ENCODE assay signal across 1 cellular context in the genomic region with DNA sequence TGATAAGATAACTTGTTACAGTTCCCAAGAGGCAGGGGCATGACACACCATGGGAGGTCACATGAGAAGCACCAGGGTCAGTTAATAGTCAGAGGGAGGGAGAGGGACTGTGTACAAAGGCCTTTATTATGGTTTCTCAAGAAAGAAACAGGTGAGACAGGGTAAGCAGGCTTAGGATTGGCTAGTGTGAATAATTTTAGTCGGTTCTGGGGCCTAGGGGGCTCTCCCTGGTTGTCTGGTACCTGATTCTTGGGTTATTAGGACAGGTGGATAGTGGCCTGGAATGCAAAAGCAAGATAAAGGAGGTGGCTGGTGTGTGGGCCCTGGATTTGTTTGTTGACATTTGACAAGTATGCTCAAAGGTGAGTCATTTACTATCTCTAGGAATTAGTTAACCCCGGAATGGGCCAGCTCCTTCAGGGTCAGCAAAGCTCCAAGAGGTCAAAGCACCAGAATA.
A peak's percentile ranks its signal among the peaks of the same experiment; 100 is the strongest.
TF ChIP-seq lines count a peak whose summit lies in the region.

No MANE protein-coding gene starts in this region.

TF ChIP-seq in K562, 482 proteins besides CTCF, POLR2A, EP300 and RAD21 (continued from another document and continues in another):
- no peak for TF ChIP-seq ZNF449 (CRISPR knock-in tag; IDR thresholded peaks at IDR 0.05)
- no peak for TF ChIP-seq ZNF232 (CRISPR knock-in tag; IDR thresholded peaks at IDR 0.05)
- peak; percentile 78 for TF ChIP-seq CBFA2T2 (conservative IDR thresholded peaks at IDR 0.05)
- no peak for TF ChIP-seq NFIC (IDR thresholded peaks at IDR 0.05)
- TF ChIP-seq ZNF583 (CRISPR knock-in tag; IDR thresholded peaks at IDR 0.05): no peak
- no peak for TF ChIP-seq ZNF740 (CRISPR knock-in tag; IDR thresholded peaks at IDR 0.05)
- no peak for TF ChIP-seq ZNF740 (tag; IDR thresholded peaks at IDR 0.05)
- TF ChIP-seq KLF16 (IDR thresholded peaks at IDR 0.05): no peak
- no peak for TF ChIP-seq ZBTB17 (CRISPR knock-in tag; IDR thresholded peaks at IDR 0.05)
- TF ChIP-seq CBX3 (IDR thresholded peaks at IDR 0.05; ENCODE audit: borderline replicate concordance in 1 of 2, low read length in 2 of 2): no peak
- TF ChIP-seq ZKSCAN3 (CRISPR knock-in tag; IDR thresholded peaks at IDR 0.05): no peak
- TF ChIP-seq, protein P1, sequence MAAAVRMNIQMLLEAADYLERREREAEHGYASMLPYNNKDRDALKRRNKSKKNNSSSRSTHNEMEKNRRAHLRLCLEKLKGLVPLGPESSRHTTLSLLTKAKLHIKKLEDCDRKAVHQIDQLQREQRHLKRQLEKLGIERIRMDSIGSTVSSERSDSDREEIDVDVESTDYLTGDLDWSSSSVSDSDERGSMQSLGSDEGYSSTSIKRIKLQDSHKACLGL (CRISPR knock-in tag; IDR thresholded peaks at IDR 0.05; ENCODE audit: borderline replicate concordance, poor library complexity, severe bottlenecking): no peak
- no peak for TF ChIP-seq ASH1L (IDR thresholded peaks at IDR 0.05; ENCODE audit: borderline replicate concordance, low read depth, partially characterized antibody)
- no peak for TF ChIP-seq NCOA2 (IDR thresholded peaks at IDR 0.05; ENCODE audit: partially characterized antibody in 2 of 2)
- TF ChIP-seq HOMEZ (CRISPR knock-in tag; IDR thresholded peaks at IDR 0.05): no peak
- TF ChIP-seq SMAD3 (CRISPR knock-in tag; conservative IDR thresholded peaks at IDR 0.05): no peak
- peak in 1 of 2 experiments; percentile 43; a peak in 1 of 4 replicates for TF ChIP-seq TRIM24 (IDR thresholded peaks at IDR 0.05)
- peak; percentile 76 for TF ChIP-seq TCF3 (CRISPR knock-in tag; IDR thresholded peaks at IDR 0.05)
- TF ChIP-seq HDAC8 (tag; IDR thresholded peaks at IDR 0.05): no peak
- TF ChIP-seq ZEB2 (IDR thresholded peaks at IDR 0.05): peak; percentile 95
- TF ChIP-seq ZNF253 (CRISPR knock-in tag; conservative IDR thresholded peaks at IDR 0.05): no peak
- TF ChIP-seq, protein P2, sequence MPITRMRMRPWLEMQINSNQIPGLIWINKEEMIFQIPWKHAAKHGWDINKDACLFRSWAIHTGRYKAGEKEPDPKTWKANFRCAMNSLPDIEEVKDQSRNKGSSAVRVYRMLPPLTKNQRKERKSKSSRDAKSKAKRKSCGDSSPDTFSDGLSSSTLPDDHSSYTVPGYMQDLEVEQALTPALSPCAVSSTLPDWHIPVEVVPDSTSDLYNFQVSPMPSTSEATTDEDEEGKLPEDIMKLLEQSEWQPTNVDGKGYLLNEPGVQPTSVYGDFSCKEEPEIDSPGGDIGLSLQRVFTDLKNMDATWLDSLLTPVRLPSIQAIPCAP (CRISPR knock-in tag; IDR thresholded peaks at IDR 0.05; ENCODE audit: borderline replicate concordance): no peak
- TF ChIP-seq POLR2H (tag; IDR thresholded peaks at IDR 0.05; ENCODE audit: low read depth): no peak
- no peak for TF ChIP-seq ZNF584 (CRISPR knock-in tag; IDR thresholded peaks at IDR 0.05; ENCODE audit: low read depth)
- peak; percentile 80 for TF ChIP-seq ESRRA (IDR thresholded peaks at IDR 0.05; ENCODE audit: borderline replicate concordance, low read depth)
- TF ChIP-seq COPS2 (conservative IDR thresholded peaks at IDR 0.05): no peak
- no peak for TF ChIP-seq TAF1 (IDR thresholded peaks at IDR 0.05; ENCODE audit: control insufficient read depth, extremely low read depth, insufficient read depth, low read length, severe bottlenecking)
- TF ChIP-seq, protein P3, sequence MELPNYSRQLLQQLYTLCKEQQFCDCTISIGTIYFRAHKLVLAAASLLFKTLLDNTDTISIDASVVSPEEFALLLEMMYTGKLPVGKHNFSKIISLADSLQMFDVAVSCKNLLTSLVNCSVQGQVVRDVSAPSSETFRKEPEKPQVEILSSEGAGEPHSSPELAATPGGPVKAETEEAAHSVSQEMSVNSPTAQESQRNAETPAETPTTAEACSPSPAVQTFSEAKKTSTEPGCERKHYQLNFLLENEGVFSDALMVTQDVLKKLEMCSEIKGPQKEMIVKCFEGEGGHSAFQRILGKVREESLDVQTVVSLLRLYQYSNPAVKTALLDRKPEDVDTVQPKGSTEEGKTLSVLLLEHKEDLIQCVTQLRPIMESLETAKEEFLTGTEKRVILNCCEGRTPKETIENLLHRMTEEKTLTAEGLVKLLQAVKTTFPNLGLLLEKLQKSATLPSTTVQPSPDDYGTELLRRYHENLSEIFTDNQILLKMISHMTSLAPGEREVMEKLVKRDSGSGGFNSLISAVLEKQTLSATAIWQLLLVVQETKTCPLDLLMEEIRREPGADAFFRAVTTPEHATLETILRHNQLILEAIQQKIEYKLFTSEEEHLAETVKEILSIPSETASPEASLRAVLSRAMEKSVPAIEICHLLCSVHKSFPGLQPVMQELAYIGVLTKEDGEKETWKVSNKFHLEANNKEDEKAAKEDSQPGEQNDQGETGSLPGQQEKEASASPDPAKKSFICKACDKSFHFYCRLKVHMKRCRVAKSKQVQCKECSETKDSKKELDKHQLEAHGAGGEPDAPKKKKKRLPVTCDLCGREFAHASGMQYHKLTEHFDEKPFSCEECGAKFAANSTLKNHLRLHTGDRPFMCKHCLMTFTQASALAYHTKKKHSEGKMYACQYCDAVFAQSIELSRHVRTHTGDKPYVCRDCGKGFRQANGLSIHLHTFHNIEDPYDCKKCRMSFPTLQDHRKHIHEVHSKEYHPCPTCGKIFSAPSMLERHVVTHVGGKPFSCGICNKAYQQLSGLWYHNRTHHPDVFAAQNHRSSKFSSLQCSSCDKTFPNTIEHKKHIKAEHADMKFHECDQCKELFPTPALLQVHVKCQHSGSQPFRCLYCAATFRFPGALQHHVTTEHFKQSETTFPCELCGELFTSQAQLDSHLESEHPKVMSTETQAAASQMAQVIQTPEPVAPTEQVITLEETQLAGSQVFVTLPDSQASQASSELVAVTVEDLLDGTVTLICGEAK (IDR thresholded peaks at IDR 0.05): no peak
- TF ChIP-seq, protein P3 (CRISPR knock-in tag; IDR thresholded peaks at IDR 0.05): no peak
- TF ChIP-seq KHSRP (IDR thresholded peaks at IDR 0.05): no peak
- TF ChIP-seq ZNF197 (CRISPR knock-in tag; IDR thresholded peaks at IDR 0.05; ENCODE audit: low read depth): no peak
- TF ChIP-seq IRF2 (CRISPR knock-in tag; IDR thresholded peaks at IDR 0.05): no peak
- no peak for TF ChIP-seq ZNF311 (CRISPR knock-in tag; IDR thresholded peaks at IDR 0.05)
- no peak for TF ChIP-seq ZNF239 (CRISPR knock-in tag; IDR thresholded peaks at IDR 0.05)
- TF ChIP-seq FOXJ3 (CRISPR knock-in tag; IDR thresholded peaks at IDR 0.05): no peak
- no peak for TF ChIP-seq KDM4B (IDR thresholded peaks at IDR 0.05; ENCODE audit: borderline replicate concordance in 2 of 2, low read depth in 1 of 2)
- TF ChIP-seq ZNF551 (CRISPR knock-in tag; IDR thresholded peaks at IDR 0.05): no peak
- no peak for TF ChIP-seq FIP1L1 (IDR thresholded peaks at IDR 0.05; ENCODE audit: low read depth, low read length, poor library complexity, severe bottlenecking)
- no peak for TF ChIP-seq RBM22 (IDR thresholded peaks at IDR 0.05; ENCODE audit: low read depth, low read length, poor library complexity, severe bottlenecking)
- no peak for TF ChIP-seq ZNF785 (CRISPR knock-in tag; IDR thresholded peaks at IDR 0.05)
- TF ChIP-seq HINFP (tag; conservative IDR thresholded peaks at IDR 0.05; ENCODE audit: low read depth): no peak
- TF ChIP-seq, protein P4, sequence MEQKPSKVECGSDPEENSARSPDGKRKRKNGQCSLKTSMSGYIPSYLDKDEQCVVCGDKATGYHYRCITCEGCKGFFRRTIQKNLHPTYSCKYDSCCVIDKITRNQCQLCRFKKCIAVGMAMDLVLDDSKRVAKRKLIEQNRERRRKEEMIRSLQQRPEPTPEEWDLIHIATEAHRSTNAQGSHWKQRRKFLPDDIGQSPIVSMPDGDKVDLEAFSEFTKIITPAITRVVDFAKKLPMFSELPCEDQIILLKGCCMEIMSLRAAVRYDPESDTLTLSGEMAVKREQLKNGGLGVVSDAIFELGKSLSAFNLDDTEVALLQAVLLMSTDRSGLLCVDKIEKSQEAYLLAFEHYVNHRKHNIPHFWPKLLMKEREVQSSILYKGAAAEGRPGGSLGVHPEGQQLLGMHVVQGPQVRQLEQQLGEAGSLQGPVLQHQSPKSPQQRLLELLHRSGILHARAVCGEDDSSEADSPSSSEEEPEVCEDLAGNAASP (IDR thresholded peaks at IDR 0.05): no peak
